8 cellular contexts compared by ENCODE assay signal in the genomic region with DNA sequence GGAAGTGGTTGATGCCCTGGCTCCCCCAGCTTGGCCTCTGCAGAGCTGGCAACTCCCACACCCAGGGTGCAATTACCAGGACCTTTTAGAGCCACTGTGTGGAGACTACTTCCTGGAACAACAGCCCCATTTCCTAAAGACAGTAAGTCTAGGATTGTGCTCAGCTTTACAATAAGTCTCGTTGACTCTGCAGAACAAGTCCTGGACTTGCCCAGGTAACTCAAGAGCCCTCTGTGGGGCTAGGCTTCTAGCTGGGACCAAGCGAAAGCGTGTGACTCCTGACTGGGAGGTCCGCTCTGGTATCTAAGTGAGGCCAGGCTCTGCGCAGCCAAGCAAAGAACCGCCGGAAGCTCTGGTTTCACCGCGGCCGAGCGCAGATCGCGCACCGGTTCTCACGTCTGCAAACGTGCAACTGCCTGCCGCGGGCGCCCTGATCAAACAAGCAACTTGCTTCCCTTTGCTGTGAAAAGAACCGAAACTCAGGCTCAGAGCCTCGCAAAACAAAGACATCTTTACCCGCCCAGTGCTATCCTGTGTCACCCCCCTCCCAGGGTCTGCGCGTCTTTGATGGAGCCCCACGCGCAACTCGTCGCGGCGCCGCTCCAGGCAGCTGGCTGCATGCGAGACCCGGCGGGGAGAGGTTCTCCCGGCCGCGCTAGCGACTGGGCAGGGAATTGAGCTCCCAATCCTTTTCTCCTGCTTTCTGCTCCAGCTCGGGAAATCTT.
DNase-seq lines count a peak whose midpoint lies in the region; ATAC-seq and TF ChIP-seq lines count a peak whose summit lies in the region.

No MANE protein-coding gene starts in this region.

- POLR2A ChIA-PET in AG04449 (lab: Yijun Ruan, JAX): interaction anchor here (1.1 kb wide), 1 partner anchor 14 kb away, joined by 4 read pairs; no protein-coding TSS in a partner anchor

- ATAC-seq in GM18508 (IDR thresholded peaks at IDR 0.05; ENCODE audit: insufficient read depth, unreplicated experiment): peak; percentile 74
- ATAC-seq in HG02870 (IDR thresholded peaks at IDR 0.05; ENCODE audit: unreplicated experiment): peak; percentile 68
- no peak for ATAC-seq in SK-N-SH treated with all-trans-retinoic acid at 6 μM for 48 hours

- CTCF ChIA-PET in AG04449 (lab: Yijun Ruan, JAX): interaction anchor here (1.1 to 1.6 kb wide), 6 partner anchors 8 to 52 kb away, joined by 3 to 9 read pairs (median 4); no protein-coding TSS in a partner anchor

- TF ChIP-seq CTCF in AG04449 (IDR thresholded peaks at IDR 0.05; ENCODE audit: insufficient read depth, low read length, missing control alignments) (no peak), retinal pigment epithelial cell (conservative IDR thresholded peaks at IDR 0.05; ENCODE audit: low read depth, low read length) (no peak)

- H3K4me3 ChIP-seq in AG04449 (ENCODE audit: low read depth, low read length) (peak overlapping the region; percentile 48), retinal pigment epithelial cell (ENCODE audit: low read length) (peak overlapping the region; percentile 42)

- DNase-seq in AG04449 (ENCODE audit: low read depth, low spot score) (no peak), NCI-H1930 (lab: John Stamatoyannopoulos, UW) (peak; percentile 9 to 18), germinal center (ENCODE audit: low spot score) (peak; percentile 78), retinal pigment epithelial cell (ENCODE audit: low read depth) (no peak)
- DNase-seq in activated CD8-positive, alpha-beta memory T cell treated with anti-CD3 and anti-CD28 coated beads for 24 hours: peak; percentile 69

TF ChIP-seq in SK-N-SH treated with all-trans-retinoic acid at 6 μM for 48 hours, 23 proteins besides CTCF, POLR2A, EP300 and RAD21:
- no peak for TF ChIP-seq RARB (CRISPR knock-in tag; IDR thresholded peaks at IDR 0.05)
- TF ChIP-seq, protein P1, sequence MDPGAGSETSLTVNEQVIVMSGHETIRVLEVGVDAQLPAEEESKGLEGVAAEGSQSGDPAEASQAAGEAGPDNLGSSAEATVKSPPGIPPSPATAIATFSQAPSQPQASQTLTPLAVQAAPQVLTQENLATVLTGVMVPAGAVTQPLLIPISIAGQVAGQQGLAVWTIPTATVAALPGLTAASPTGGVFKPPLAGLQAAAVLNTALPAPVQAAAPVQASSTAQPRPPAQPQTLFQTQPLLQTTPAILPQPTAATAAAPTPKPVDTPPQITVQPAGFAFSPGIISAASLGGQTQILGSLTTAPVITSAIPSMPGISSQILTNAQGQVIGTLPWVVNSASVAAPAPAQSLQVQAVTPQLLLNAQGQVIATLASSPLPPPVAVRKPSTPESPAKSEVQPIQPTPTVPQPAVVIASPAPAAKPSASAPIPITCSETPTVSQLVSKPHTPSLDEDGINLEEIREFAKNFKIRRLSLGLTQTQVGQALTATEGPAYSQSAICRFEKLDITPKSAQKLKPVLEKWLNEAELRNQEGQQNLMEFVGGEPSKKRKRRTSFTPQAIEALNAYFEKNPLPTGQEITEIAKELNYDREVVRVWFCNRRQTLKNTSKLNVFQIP (CRISPR knock-in tag; IDR thresholded peaks at IDR 0.05; ENCODE audit: borderline replicate concordance, low read depth): no peak
- TF ChIP-seq ZFP30 (CRISPR knock-in tag; IDR thresholded peaks at IDR 0.05): no peak
- TF ChIP-seq, protein P2, sequence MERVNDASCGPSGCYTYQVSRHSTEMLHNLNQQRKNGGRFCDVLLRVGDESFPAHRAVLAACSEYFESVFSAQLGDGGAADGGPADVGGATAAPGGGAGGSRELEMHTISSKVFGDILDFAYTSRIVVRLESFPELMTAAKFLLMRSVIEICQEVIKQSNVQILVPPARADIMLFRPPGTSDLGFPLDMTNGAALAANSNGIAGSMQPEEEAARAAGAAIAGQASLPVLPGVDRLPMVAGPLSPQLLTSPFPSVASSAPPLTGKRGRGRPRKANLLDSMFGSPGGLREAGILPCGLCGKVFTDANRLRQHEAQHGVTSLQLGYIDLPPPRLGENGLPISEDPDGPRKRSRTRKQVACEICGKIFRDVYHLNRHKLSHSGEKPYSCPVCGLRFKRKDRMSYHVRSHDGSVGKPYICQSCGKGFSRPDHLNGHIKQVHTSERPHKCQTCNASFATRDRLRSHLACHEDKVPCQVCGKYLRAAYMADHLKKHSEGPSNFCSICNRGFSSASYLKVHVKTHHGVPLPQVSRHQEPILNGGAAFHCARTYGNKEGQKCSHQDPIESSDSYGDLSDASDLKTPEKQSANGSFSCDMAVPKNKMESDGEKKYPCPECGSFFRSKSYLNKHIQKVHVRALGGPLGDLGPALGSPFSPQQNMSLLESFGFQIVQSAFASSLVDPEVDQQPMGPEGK (CRISPR knock-in tag; IDR thresholded peaks at IDR 0.05; ENCODE audit: borderline replicate concordance): no peak
- TF ChIP-seq OSR1 (CRISPR knock-in tag; IDR thresholded peaks at IDR 0.05): no peak
- no peak for TF ChIP-seq SNAI2 (CRISPR knock-in tag; IDR thresholded peaks at IDR 0.05)
- no peak for TF ChIP-seq ZNF565 (CRISPR knock-in tag; conservative IDR thresholded peaks at IDR 0.05; ENCODE audit: low read depth)
- TF ChIP-seq TOX (CRISPR knock-in tag; IDR thresholded peaks at IDR 0.05; ENCODE audit: borderline replicate concordance): no peak
- TF ChIP-seq ESRRG (CRISPR knock-in tag; IDR thresholded peaks at IDR 0.05): no peak
- no peak for TF ChIP-seq ISL1 (CRISPR knock-in tag; IDR thresholded peaks at IDR 0.05)
- no peak for TF ChIP-seq GLIS3 (CRISPR knock-in tag; IDR thresholded peaks at IDR 0.05)
- TF ChIP-seq TCF4 (CRISPR knock-in tag; IDR thresholded peaks at IDR 0.05; ENCODE audit: borderline replicate concordance): no peak
- TF ChIP-seq ZNF70 (CRISPR knock-in tag; IDR thresholded peaks at IDR 0.05): no peak
- TF ChIP-seq, protein P3, sequence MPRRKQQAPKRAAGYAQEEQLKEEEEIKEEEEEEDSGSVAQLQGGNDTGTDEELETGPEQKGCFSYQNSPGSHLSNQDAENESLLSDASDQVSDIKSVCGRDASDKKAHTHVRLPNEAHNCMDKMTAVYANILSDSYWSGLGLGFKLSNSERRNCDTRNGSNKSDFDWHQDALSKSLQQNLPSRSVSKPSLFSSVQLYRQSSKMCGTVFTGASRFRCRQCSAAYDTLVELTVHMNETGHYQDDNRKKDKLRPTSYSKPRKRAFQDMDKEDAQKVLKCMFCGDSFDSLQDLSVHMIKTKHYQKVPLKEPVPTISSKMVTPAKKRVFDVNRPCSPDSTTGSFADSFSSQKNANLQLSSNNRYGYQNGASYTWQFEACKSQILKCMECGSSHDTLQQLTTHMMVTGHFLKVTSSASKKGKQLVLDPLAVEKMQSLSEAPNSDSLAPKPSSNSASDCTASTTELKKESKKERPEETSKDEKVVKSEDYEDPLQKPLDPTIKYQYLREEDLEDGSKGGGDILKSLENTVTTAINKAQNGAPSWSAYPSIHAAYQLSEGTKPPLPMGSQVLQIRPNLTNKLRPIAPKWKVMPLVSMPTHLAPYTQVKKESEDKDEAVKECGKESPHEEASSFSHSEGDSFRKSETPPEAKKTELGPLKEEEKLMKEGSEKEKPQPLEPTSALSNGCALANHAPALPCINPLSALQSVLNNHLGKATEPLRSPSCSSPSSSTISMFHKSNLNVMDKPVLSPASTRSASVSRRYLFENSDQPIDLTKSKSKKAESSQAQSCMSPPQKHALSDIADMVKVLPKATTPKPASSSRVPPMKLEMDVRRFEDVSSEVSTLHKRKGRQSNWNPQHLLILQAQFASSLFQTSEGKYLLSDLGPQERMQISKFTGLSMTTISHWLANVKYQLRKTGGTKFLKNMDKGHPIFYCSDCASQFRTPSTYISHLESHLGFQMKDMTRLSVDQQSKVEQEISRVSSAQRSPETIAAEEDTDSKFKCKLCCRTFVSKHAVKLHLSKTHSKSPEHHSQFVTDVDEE (CRISPR knock-in tag; IDR thresholded peaks at IDR 0.05): no peak
- no peak for TF ChIP-seq BACH2 (CRISPR knock-in tag; IDR thresholded peaks at IDR 0.05; ENCODE audit: borderline replicate concordance)
- TF ChIP-seq, protein P4, sequence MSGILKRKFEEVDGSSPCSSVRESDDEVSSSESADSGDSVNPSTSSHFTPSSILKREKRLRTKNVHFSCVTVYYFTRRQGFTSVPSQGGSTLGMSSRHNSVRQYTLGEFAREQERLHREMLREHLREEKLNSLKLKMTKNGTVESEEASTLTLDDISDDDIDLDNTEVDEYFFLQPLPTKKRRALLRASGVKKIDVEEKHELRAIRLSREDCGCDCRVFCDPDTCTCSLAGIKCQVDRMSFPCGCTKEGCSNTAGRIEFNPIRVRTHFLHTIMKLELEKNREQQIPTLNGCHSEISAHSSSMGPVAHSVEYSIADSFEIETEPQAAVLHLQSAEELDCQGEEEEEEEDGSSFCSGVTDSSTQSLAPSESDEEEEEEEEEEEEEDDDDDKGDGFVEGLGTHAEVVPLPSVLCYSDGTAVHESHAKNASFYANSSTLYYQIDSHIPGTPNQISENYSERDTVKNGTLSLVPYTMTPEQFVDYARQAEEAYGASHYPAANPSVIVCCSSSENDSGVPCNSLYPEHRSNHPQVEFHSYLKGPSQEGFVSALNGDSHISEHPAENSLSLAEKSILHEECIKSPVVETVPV (CRISPR knock-in tag; IDR thresholded peaks at IDR 0.05): no peak
- TF ChIP-seq ZNF8 (CRISPR knock-in tag; IDR thresholded peaks at IDR 0.05): no peak
- TF ChIP-seq ZC3H10 (CRISPR knock-in tag; IDR thresholded peaks at IDR 0.05): no peak

Comparison
In these comparisons a context has a peak if more than half of its experiments do, and no peak if none do; other contexts are left out.
1. DNase-seq: peak in NCI-H1930 (2 of 2), activated CD8-positive, alpha-beta memory T cell treated with anti-CD3 and anti-CD28 coated beads for 24 hours (single experiment) and germinal center (single experiment); none in AG04449 (single experiment) and retinal pigment epithelial cell (single experiment).